8 cellular contexts compared by ENCODE assay signal in the genomic region with DNA sequence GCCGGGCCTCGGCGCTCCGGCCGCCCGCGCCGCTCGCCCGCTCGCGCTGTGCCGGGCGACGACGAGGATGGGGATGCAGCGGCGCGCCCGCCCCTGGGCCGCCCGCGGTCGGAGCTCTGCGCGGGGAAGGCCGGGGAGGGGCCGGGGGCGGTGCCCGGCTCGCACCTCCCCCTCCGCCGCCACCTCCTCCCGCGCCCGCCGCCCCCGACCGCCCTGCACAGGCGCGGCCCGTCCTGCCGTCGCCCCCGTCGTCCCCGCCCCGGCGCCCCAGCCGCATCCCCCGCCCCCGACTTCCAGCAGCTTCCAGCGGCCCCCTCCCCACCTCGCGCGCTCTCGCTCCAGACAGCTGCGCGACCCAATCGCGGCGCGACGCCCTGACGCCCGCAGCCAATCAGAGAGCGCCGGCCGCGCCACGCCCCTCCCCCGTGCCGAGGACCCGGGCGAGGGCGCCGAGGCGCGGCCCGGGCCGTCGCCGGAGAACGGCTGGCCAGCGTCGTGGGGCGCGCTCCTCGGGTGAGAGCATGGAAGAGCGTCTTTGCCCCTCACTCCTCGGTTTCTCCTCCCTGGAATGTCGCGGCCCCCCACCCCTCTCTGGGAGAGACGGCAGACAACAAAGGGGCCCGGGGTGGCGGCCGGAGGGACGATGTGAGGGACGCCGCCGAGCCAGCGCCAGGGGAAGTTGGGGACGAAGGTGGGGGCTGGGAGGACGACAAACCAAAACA. TPM values are rescaled to one million over a fixed set of nuclear protein-coding genes. Genes with fewer than 3 reads are reported as not detected.
DNase-seq lines count a peak whose midpoint lies in the region; ATAC-seq and TF ChIP-seq lines count a peak whose summit lies in the region.

A gene with protein sequence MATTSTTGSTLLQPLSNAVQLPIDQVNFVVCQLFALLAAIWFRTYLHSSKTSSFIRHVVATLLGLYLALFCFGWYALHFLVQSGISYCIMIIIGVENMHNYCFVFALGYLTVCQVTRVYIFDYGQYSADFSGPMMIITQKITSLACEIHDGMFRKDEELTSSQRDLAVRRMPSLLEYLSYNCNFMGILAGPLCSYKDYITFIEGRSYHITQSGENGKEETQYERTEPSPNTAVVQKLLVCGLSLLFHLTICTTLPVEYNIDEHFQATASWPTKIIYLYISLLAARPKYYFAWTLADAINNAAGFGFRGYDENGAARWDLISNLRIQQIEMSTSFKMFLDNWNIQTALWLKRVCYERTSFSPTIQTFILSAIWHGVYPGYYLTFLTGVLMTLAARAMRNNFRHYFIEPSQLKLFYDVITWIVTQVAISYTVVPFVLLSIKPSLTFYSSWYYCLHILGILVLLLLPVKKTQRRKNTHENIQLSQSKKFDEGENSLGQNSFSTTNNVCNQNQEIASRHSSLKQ (minus strand): TSS at position 69 of the 722 bp plus-strand sequence. CDS start 70 bp downstream, outside the sequence.

- H3K4me3 Mint-ChIP-seq in dendritic cell treated with granulocyte-macrophage colony-stimulating factor and Interleukin-4, amounts not matched to agents 40 ng/mL and 50 ng/mL, for 4 days, result peak within 1 kb of the TSS; percentile 83

- no peaks in the 10 kb centered on the region for H3K36me3 ChIP-seq in left lung

- H3K27me3 ChIP-seq in left lung, result no peaks in the 10 kb centered on the region

- DNase-seq in AG09309 (ENCODE audit: low read depth) (no peak), NCI-H460 (ENCODE audit: extremely low read depth, low read depth) (peak; percentile 78), left lung (peak; percentile 89 to 96)
- DNase-seq in activated CD4-positive, alpha-beta T cell treated with anti-CD3 and anti-CD28 coated beads, Interleukin-2, amount 50 U/mL, for 1 hour, result peak; percentile 69
- DNase-seq in stimulated activated CD4-positive, alpha-beta T cell treated with anti-CD3 and anti-CD28 coated beads, Interleukin-1b, Interleukin-23, amount 100 ng/mL, for 48 hours, result peak; percentile 69

- TF ChIP-seq CTCF in AG09309 (IDR thresholded peaks at IDR 0.05; ENCODE audit: control insufficient read depth, insufficient read depth, low read depth, low read length, missing control alignments), result no peak
- TF ChIP-seq CTCF in left lung (IDR thresholded peaks at IDR 0.05), result no peak

- H3K27me3 Mint-ChIP-seq in dendritic cell treated with granulocyte-macrophage colony-stimulating factor and Interleukin-4, amounts not matched to agents 40 ng/mL and 50 ng/mL, for 4 days, result peaks cover 3% of the 10 kb centered on the region

- peak within 1 kb of the TSS; percentile 89 for H3K27ac Mint-ChIP-seq in dendritic cell treated with granulocyte-macrophage colony-stimulating factor and Interleukin-4, amounts not matched to agents 40 ng/mL and 50 ng/mL, for 4 days

- H3K4me1 Mint-ChIP-seq in dendritic cell treated with granulocyte-macrophage colony-stimulating factor and Interleukin-4, amounts not matched to agents 40 ng/mL and 50 ng/mL, for 4 days (ENCODE audit: low read depth), result peaks cover 33% of the 10 kb centered on the region

- no peaks in the 10 kb centered on the region for H3K9me3 ChIP-seq in left lung

- H3K4me1 ChIP-seq in left lung, result peaks cover 0 to 49% of the 10 kb centered on the region in 2 donors

- ATAC-seq in GM19025 (IDR thresholded peaks at IDR 0.05; ENCODE audit: low read depth, unreplicated experiment), result peak; percentile 95
- peak; percentile 72 for ATAC-seq in HG03196 (IDR thresholded peaks at IDR 0.05; ENCODE audit: unreplicated experiment)
- ATAC-seq in left lung, result peak; percentile 96

- intact Hi-C loops in dendritic cell treated with granulocyte-macrophage colony-stimulating factor and Interleukin-4, amounts not matched to agents 40 ng/mL and 50 ng/mL, for 4 days (cut with micrococcal nuclease), result no loop called here
- intact Hi-C loops in left lung (cut with DNase I), result no loop called here

- H3K27ac ChIP-seq in left lung, result peak within 1 kb of the TSS; percentile 90 to 91

- H3K36me3 Mint-ChIP-seq in dendritic cell treated with granulocyte-macrophage colony-stimulating factor and Interleukin-4, amounts not matched to agents 40 ng/mL and 50 ng/mL, for 4 days (ENCODE audit: low read depth), result no peaks in the 10 kb centered on the region

- H3K4me3 ChIP-seq in AG09309 (ENCODE audit: control insufficient read depth, low read depth, low read length) (peak within 1 kb of the TSS; percentile 83), left lung (peak within 1 kb of the TSS; percentile 68 to 78)

- no peaks in the 10 kb centered on the region for H3K9me3 Mint-ChIP-seq in dendritic cell treated with granulocyte-macrophage colony-stimulating factor and Interleukin-4, amounts not matched to agents 40 ng/mL and 50 ng/mL, for 4 days

RNA-seq across cellular contexts. Expression of the gene that starts here (rescaled TPM):
- total RNA-seq in NCI-H460 (2014; rRNA removed; shearing (Covaris generic)), result 3.8 and 4.9 TPM in 2 replicates
- polyA plus RNA-seq in NCI-H460 (2014; cell fraction: nucleus; rRNA removed), result 5.1 and 9.1 TPM in 2 replicates
- total RNA-seq in left lung, result 10 to 100 TPM; 32.7 to 32.9 TPM
